8 cellular contexts compared by ENCODE assay signal in genomic region chr10:124462348-124462695, GRCh38. TPM values are rescaled to one million over a fixed set of nuclear protein-coding genes. Genes with fewer than 3 reads are reported as not detected.
A peak's percentile ranks its signal among the peaks of the same experiment; 100 is the strongest.
DNase-seq lines count a peak whose midpoint lies in the region; ATAC-seq and TF ChIP-seq lines count a peak whose summit lies in the region.

No MANE protein-coding gene starts in this region.

- no peaks in the 10 kb centered on the region for H3K27me3 ChIP-seq in CD4-positive, alpha-beta memory T cell (ENCODE audit: insufficient read depth, low read length)
- no peaks in the 10 kb centered on the region for H3K27me3 ChIP-seq in PC-3 (ENCODE audit: low read length)

- peaks cover 0 to 2% (median 0%) of the 10 kb centered on the region in 8 donors for H3K9me3 Mint-ChIP-seq in CD4-positive, alpha-beta memory T cell
- no peaks in the 10 kb centered on the region for H3K9me3 Mint-ChIP-seq in osteocyte (ENCODE audit: unreplicated experiment)

- no peak for DNase-seq in CD4-positive, alpha-beta memory T cell
- no peak for DNase-seq in PC-3
- DNase-seq in epithelial cell of esophagus (ENCODE audit: low read depth) = no peak
- DNase-seq in osteocyte (ENCODE audit: extremely low spot score, unreplicated experiment) = no peak
- no peak for DNase-seq in GDM1 (lab: John Stamatoyannopoulos, UW)
- no peak for DNase-seq in A172 (ENCODE audit: low spot score)
- DNase-seq in HCEC 1CT = no peak

- peak overlapping the region; percentile 42 to 76 for H3K4me3 ChIP-seq in CD4-positive, alpha-beta memory T cell (ENCODE audit: low read length in 2 of 2)
- H3K4me3 ChIP-seq in PC-3 (ENCODE audit: low read length) (peak overlapping the region; percentile 86), epithelial cell of esophagus (ENCODE audit: low read length) (peak overlapping the region; percentile 69)

- H3K36me3 ChIP-seq in CD4-positive, alpha-beta memory T cell (ENCODE audit: insufficient read depth, low read length) = no peaks in the 10 kb centered on the region
- H3K36me3 ChIP-seq in PC-3 (ENCODE audit: low read depth, low read length) = no peaks in the 10 kb centered on the region

- H3K4me3 Mint-ChIP-seq in CD4-positive, alpha-beta memory T cell = peak overlapping the region; percentile 88 to 93 (median 92)
- peak overlapping the region; percentile 85 for H3K4me3 Mint-ChIP-seq in osteocyte (ENCODE audit: unreplicated experiment)

- no peaks in the 10 kb centered on the region for H3K9me2 ChIP-seq in PC-3 (replicated peaks; ENCODE audit: low read length)

- intact Hi-C loops in CD4-positive, alpha-beta memory T cell (cut with micrococcal nuclease) = loop anchor here (2.0 to 5.0 kb wide), 3 partner anchors 330 to 1360 kb away; partner anchors contain the start of genes BCCIP, EEF1AKMT2 and UROS
- intact Hi-C loops in PC-3 (cut with micrococcal nuclease) = loop anchor here (1.0 kb wide), 1 partner anchor 46 kb away; no protein-coding TSS in a partner anchor

- H3K27ac Mint-ChIP-seq in CD4-positive, alpha-beta memory T cell = peak overlapping the region in 5 of 7 donors; percentile 80 to 95 (median 90)
- H3K27ac Mint-ChIP-seq in osteocyte (ENCODE audit: unreplicated experiment) = peak overlapping the region; percentile 34

- no TSS peak for BruUV-seq in PC-3 (replicated peaks; lab: Mats Ljungman, UMichigan)

- POLR2A ChIA-PET in CD4-positive, alpha-beta memory T cell (lab: Charles Lee; ENCODE audit: partially characterized antibody) = interaction anchor here (1.1 to 3.0 kb wide), 6 partner anchors 11 to 454 kb away, joined by 3 to 24 read pairs (median 5); partner anchors contain the start of genes ABRAXAS2 and OAT
- POLR2A ChIA-PET in PC-3 (lab: Charles Lee; ENCODE audit: unreplicated experiment) = no interaction called here

- H3K4me1 Mint-ChIP-seq in CD4-positive, alpha-beta memory T cell = peaks cover 21 to 36% (median 29%) of the 10 kb centered on the region in 4 donors
- H3K4me1 Mint-ChIP-seq in osteocyte (ENCODE audit: unreplicated experiment) = peaks cover 10% of the 10 kb centered on the region

- no peaks in the 10 kb centered on the region for H3F3A ChIP-seq in PC-3 (ENCODE audit: low read length, unreplicated experiment)

- TF ChIP-seq CTCF in PC-3 (conservative IDR thresholded peaks at IDR 0.05; ENCODE audit: low read depth, low read length) (no peak), epithelial cell of esophagus (IDR thresholded peaks at IDR 0.05; ENCODE audit: insufficient read depth, low read depth, low read length, missing control alignments) (no peak), osteocyte (IDR thresholded peaks at IDR 0.05) (no peak)

- no peaks in the 10 kb centered on the region for H3K9me3 ChIP-seq in CD4-positive, alpha-beta memory T cell (ENCODE audit: control insufficient read depth in 1 of 2, low read length in 2 of 2)
- no peaks in the 10 kb centered on the region for H3K9me3 ChIP-seq in PC-3 (ENCODE audit: low read length)

- peaks cover 27% of the 10 kb centered on the region for H3K4me1 ChIP-seq in CD4-positive, alpha-beta memory T cell (ENCODE audit: insufficient read depth, low read length)
- no peaks in the 10 kb centered on the region for H3K4me1 ChIP-seq in PC-3 (ENCODE audit: insufficient read depth, low read length)

- H3K79me2 ChIP-seq in PC-3 (ENCODE audit: low read length) = 0 out of 2 replicates have a peak, but pooled peaks cover 5% of the 10 kb centered on the region

- peak overlapping the region; percentile 59 for H3K27ac ChIP-seq in CD4-positive, alpha-beta memory T cell (ENCODE audit: low read depth, low read length)
- no peak overlapping the region for H3K27ac ChIP-seq in PC-3 (ENCODE audit: low read length)

- H3K27me3 Mint-ChIP-seq in CD4-positive, alpha-beta memory T cell = peaks cover 4 to 5% of the 10 kb centered on the region in 2 donors
- H3K27me3 Mint-ChIP-seq in osteocyte (ENCODE audit: unreplicated experiment) = peaks cover 4% of the 10 kb centered on the region

- H2AFZ ChIP-seq in PC-3 (ENCODE audit: low read length) = peak overlapping the region; percentile 92

- H3K36me3 Mint-ChIP-seq in CD4-positive, alpha-beta memory T cell = peaks cover 0 to 1% of the 10 kb centered on the region in 2 donors
- no peaks in the 10 kb centered on the region for H3K36me3 Mint-ChIP-seq in osteocyte (ENCODE audit: unreplicated experiment)

- CTCF ChIA-PET in CD4-positive, alpha-beta memory T cell (lab: Charles Lee; ENCODE audit: partially characterized antibody) = interaction anchor here (1.3 to 1.7 kb wide), 2 partner anchors 40 to 468 kb away, joined by 3 to 5 read pairs; no protein-coding TSS in a partner anchor
- CTCF ChIA-PET in PC-3 (lab: Charles Lee) = no interaction called here

- ATAC-seq in PC-3 (no peak), HG02885 (IDR thresholded peaks at IDR 0.05; ENCODE audit: poor library complexity, unreplicated experiment) (no peak)

- no peaks in the 10 kb centered on the region for H4K20me1 ChIP-seq in PC-3 (ENCODE audit: low read length)

- H3K9ac ChIP-seq in PC-3 (ENCODE audit: low read length) = peak overlapping the region; percentile 66; the same call in 1 of the 2 replicates

- peak overlapping the region; percentile 86 for H3K4me2 ChIP-seq in PC-3 (ENCODE audit: low read length)

RNA-seq across cellular contexts. Expression of gene LHPP, which starts 0.7 kb away (rescaled TPM):
- 10 to 100 TPM; 17.9 to 18.3 TPM for total RNA-seq in CD4-positive, alpha-beta memory T cell
- polyA plus RNA-seq in CD4-positive, alpha-beta memory T cell = 10 to 100 TPM; 20.1 to 22.4 TPM
- total RNA-seq in PC-3 (2014; rRNA removed) (6.6 and 13.5 TPM in 2 replicates), osteocyte (15.8 and 18.8 TPM in 2 replicates)
- 5.7 and 6.3 TPM in 2 replicates for total RNA-seq in A172 (2014; rRNA removed; shearing (Covaris generic))

RNA-seq across cellular contexts. Expression of gene NKX1-2, which starts 12.5 kb away (rescaled TPM):
- total RNA-seq in CD4-positive, alpha-beta memory T cell = not detected
- polyA plus RNA-seq in CD4-positive, alpha-beta memory T cell = not detected
- total RNA-seq in PC-3 (2014; rRNA removed) (0.36 and 0.86 TPM in 2 replicates), osteocyte (not detected in 2 replicates)
- 0.22 TPM in 1 of 2 replicates, not detected in the other for total RNA-seq in A172 (2014; rRNA removed; shearing (Covaris generic))

RNA-seq across cellular contexts. Expression of gene OAT, which starts 43.6 kb away (rescaled TPM):
- total RNA-seq in CD4-positive, alpha-beta memory T cell = 10 to 100 TPM; 34.8 to 39.3 TPM
- polyA plus RNA-seq in CD4-positive, alpha-beta memory T cell = 10 to 100 TPM; 62.8 to 80.4 TPM
- total RNA-seq in PC-3 (2014; rRNA removed) (68.0 and 79.8 TPM in 2 replicates), osteocyte (113 and 122 TPM in 2 replicates)
- total RNA-seq in A172 (2014; rRNA removed; shearing (Covaris generic)) = 133 and 141 TPM in 2 replicates
